15 cellular contexts compared by ENCODE assay signal in the genomic region with DNA sequence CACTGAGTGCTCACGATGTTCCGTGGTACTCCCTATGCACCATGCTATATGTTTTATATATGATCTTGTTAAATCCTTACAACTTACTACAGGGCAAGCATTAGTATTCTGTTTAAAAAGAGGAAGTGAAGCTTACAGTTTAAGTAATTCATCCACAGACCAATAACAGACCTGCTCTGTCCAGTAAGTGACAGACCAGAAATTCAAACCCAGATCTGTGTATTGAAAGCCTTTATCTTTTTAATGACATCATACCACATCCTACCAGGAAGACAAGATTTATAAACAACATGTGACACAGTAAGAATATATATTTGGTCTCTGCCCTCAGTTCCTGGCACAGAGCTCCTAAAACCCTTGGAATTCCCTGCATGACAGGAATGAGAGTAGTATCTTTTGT.
DNase-seq lines count a peak whose midpoint lies in the region; ATAC-seq and TF ChIP-seq lines count a peak whose summit lies in the region.
"Had no signal": no experiment of that assay in that cellular context is flagged by ENCODE, and none has a peak within 500 bp of the region (broad histone marks: within the 10 kb centered on the region; RNA-seq: fewer than 3 reads in every experiment).

No MANE protein-coding gene starts in this region.

- no peaks in the 10 kb centered on the region for H3K36me3 Mint-ChIP-seq in activated naive CD4-positive, alpha-beta T cell treated with anti-CD3 and anti-CD28 coated beads, Interleukin-2, amount 10 ng/mL, durations not matched to agents 7 days and 5 days
- H3K36me3 Mint-ChIP-seq: activated naive CD8-positive, alpha-beta T cell treated with anti-CD3 and anti-CD28 coated beads, Interleukin-2, amount 10 ng/mL, durations not matched to agents 7 days and 5 days had no signal

- H3K4me1 ChIP-seq in colonic mucosa, result peaks cover 7% of the 10 kb centered on the region
- H3K4me1 ChIP-seq in BE2C, result no peaks in the 10 kb centered on the region
- H3K4me1 ChIP-seq: HAP-1 had no signal

- no peaks in the 10 kb centered on the region for H3K9me3 Mint-ChIP-seq in activated naive CD4-positive, alpha-beta T cell treated with anti-CD3 and anti-CD28 coated beads, Interleukin-2, amount 10 ng/mL, durations not matched to agents 7 days and 5 days
- H3K9me3 Mint-ChIP-seq: activated naive CD8-positive, alpha-beta T cell treated with anti-CD3 and anti-CD28 coated beads, Interleukin-2, amount 10 ng/mL, durations not matched to agents 7 days and 5 days; stimulated activated naive CD8-positive, alpha-beta T cell treated with anti-CD3 and anti-CD28 coated beads, Interleukin-15, Interleukin-2, amounts not matched to agents 100 ng/mL and 50 ng/mL, for 24 hours had no signal

- peaks cover 4% of the 10 kb centered on the region for H3K27me3 Mint-ChIP-seq in activated naive CD4-positive, alpha-beta T cell treated with anti-CD3 and anti-CD28 coated beads, Interleukin-2, amount 10 ng/mL, durations not matched to agents 7 days and 5 days

- H3K4me3 ChIP-seq in colonic mucosa (no peak overlapping the region), BE2C (ENCODE audit: low read depth, low read length) (no peak overlapping the region)
- H3K4me3 ChIP-seq: HAP-1 had no signal

- no peak for TF ChIP-seq CTCF in colonic mucosa (IDR thresholded peaks at IDR 0.05)
- no peak for TF ChIP-seq CTCF in BE2C (IDR thresholded peaks at IDR 0.05; ENCODE audit: low read depth, low read length)

- peak overlapping the region in 1 of 2 donors; percentile 9 for H3K9ac ChIP-seq in colonic mucosa (ENCODE audit: low read depth in 2 of 2, low read length in 2 of 2)

- H3K27me3 ChIP-seq in colonic mucosa, result no peaks in the 10 kb centered on the region
- no peaks in the 10 kb centered on the region; the same call in 1 of the 2 replicates for H3K27me3 ChIP-seq in BE2C

- no peak overlapping the region for H3K27ac Mint-ChIP-seq in activated naive CD4-positive, alpha-beta T cell treated with anti-CD3 and anti-CD28 coated beads, Interleukin-2, amount 10 ng/mL, durations not matched to agents 7 days and 5 days
- H3K27ac Mint-ChIP-seq: activated naive CD8-positive, alpha-beta T cell treated with anti-CD3 and anti-CD28 coated beads, Interleukin-2, amount 10 ng/mL, durations not matched to agents 7 days and 5 days; stimulated activated naive CD8-positive, alpha-beta T cell treated with anti-CD3 and anti-CD28 coated beads, Interleukin-15, Interleukin-2, amounts not matched to agents 100 ng/mL and 50 ng/mL, for 24 hours had no signal

- H3K9me3 ChIP-seq in colonic mucosa (no peaks in the 10 kb centered on the region), BE2C (no peaks in the 10 kb centered on the region)
- H3K9me3 ChIP-seq: HAP-1 had no signal

- H3K27ac ChIP-seq in colonic mucosa, result peak overlapping the region; percentile 54

- intact Hi-C loops in colonic mucosa (cut with DNase I), result no loop called here

- H3K4me1 Mint-ChIP-seq in activated naive CD4-positive, alpha-beta T cell treated with anti-CD3 and anti-CD28 coated beads, Interleukin-2, amount 10 ng/mL, durations not matched to agents 7 days and 5 days, result no peaks in the 10 kb centered on the region
- H3K4me1 Mint-ChIP-seq: activated naive CD8-positive, alpha-beta T cell treated with anti-CD3 and anti-CD28 coated beads, Interleukin-2, amount 10 ng/mL, durations not matched to agents 7 days and 5 days had no signal

- CTCF ChIA-PET in activated naive CD4-positive, alpha-beta T cell treated with anti-CD3 and anti-CD28 coated beads, Interleukin-2, amount 10 ng/mL, durations not matched to agents 7 days and 5 days (lab: Charles Lee), result no interaction called here

- H3K36me3 ChIP-seq in colonic mucosa, result no peaks in the 10 kb centered on the region
- H3K36me3 ChIP-seq in BE2C, result no peaks in the 10 kb centered on the region
- H3K36me3 ChIP-seq: HAP-1 had no signal

- H3K4me3 Mint-ChIP-seq in activated naive CD4-positive, alpha-beta T cell treated with anti-CD3 and anti-CD28 coated beads, Interleukin-2, amount 10 ng/mL, durations not matched to agents 7 days and 5 days, result no peak overlapping the region
- H3K4me3 Mint-ChIP-seq: activated naive CD8-positive, alpha-beta T cell treated with anti-CD3 and anti-CD28 coated beads, Interleukin-2, amount 10 ng/mL, durations not matched to agents 7 days and 5 days; stimulated activated naive CD8-positive, alpha-beta T cell treated with anti-CD3 and anti-CD28 coated beads, Interleukin-15, Interleukin-2, amounts not matched to agents 100 ng/mL and 50 ng/mL, for 24 hours had no signal

- ATAC-seq in GM18867 (IDR thresholded peaks at IDR 0.05; ENCODE audit: unreplicated experiment) (peak; percentile 93), GM21723 (IDR thresholded peaks at IDR 0.05; ENCODE audit: unreplicated experiment) (peak; percentile 85), HG03354 (IDR thresholded peaks at IDR 0.05; ENCODE audit: poor library complexity, severe bottlenecking, unreplicated experiment) (peak; percentile 97)
- ATAC-seq: Panc1 had no signal

- DNase-seq in colonic mucosa, result no peak
- no peak for DNase-seq in stimulated activated naive CD4-positive, alpha-beta T cell (lab: John Stamatoyannopoulos, UW)
- no peak for DNase-seq in HT-29 (ENCODE audit: low spot score)
- DNase-seq in BE2C, result no peak
- no peak for DNase-seq in activated naive CD4-positive, alpha-beta T cell treated with anti-CD3 and anti-CD28 coated beads, Interleukin-2, amount 10 ng/mL, durations not matched to agents 7 days and 5 days
- DNase-seq: activated naive CD8-positive, alpha-beta T cell treated with anti-CD3 and anti-CD28 coated beads, Interleukin-2, amount 10 ng/mL, durations not matched to agents 7 days and 5 days; DMS 273 treated with DMSO at 0.1 percent for 48 hours; effector memory CD4-positive, alpha-beta T cell; MM.1S had no signal
